In genomic region chr1:110630770-110631663, GRCh38 we compare ENCODE assay signal across 8 cellular contexts. TPM values are rescaled to one million over a fixed set of nuclear protein-coding genes. Genes with fewer than 3 reads are reported as not detected.
DNase-seq lines count a peak whose midpoint lies in the region; ATAC-seq, FAIRE-seq and TF ChIP-seq lines count a peak whose summit lies in the region.

No MANE protein-coding gene starts in this region.

- no peak for TF ChIP-seq POLR2A in H54 (IDR thresholded peaks at IDR 0.05; ENCODE audit: low read depth, low read length)

- DNase-seq in GM06990 (ENCODE audit: extremely low read depth, insufficient read length) (peak; percentile 72), H54 (ENCODE audit: insufficient read length, low spot score) (peak; percentile 60), LoVo (ENCODE audit: low spot score) (peak; percentile 69), SHP77 (lab: John Stamatoyannopoulos, UW) (peak; percentile 60 to 81), globus pallidus (ENCODE audit: low spot score) (peak; percentile 40), posterior vena cava (ENCODE audit: low spot score) (peak; percentile 90), aorta (peak; percentile 81 to 91)
- peak; percentile 79 for DNase-seq in activated effector memory CD4-positive, alpha-beta T cell treated with Interleukin-2 at 50 U/mL for 16 hours

- no peak for FAIRE-seq in H54 (lab: Jason Lieb, UNC)

- 41 to 45% methylated on average over 13 of the region's 13 CpGs for WGBS in aorta, 2 donors

- H3K4me3 ChIP-seq in GM06990 (replicated peaks; ENCODE audit: low read depth, low read length) (peak overlapping the region; percentile 31), aorta (ENCODE audit: low read length in 2 of 2) (no peak overlapping the region)

- no peak overlapping the region for H3K27ac ChIP-seq in aorta (ENCODE audit: low read depth in 1 of 2, low read length in 2 of 2)

- H3K36me3 ChIP-seq in GM06990 (ENCODE audit: control insufficient read depth, insufficient read depth, low read length) (no peaks in the 10 kb centered on the region), aorta (ENCODE audit: control insufficient read depth in 1 of 2, insufficient read depth in 2 of 2, low read length in 1 of 2) (no peaks in the 10 kb centered on the region)

- H3K9me3 ChIP-seq in aorta (ENCODE audit: control insufficient read depth, low read length) = no peaks in the 10 kb centered on the region

- peak; percentile 85 for TF ChIP-seq CTCF in GM06990 (IDR thresholded peaks at IDR 0.05; ENCODE audit: insufficient read depth, low read length, poor library complexity, severe bottlenecking)

- intact Hi-C loops in posterior vena cava (cut with DNase I) = loop anchor here (5.0 kb wide), 1 partner anchor 136 kb away; no protein-coding TSS in a partner anchor
- intact Hi-C loops in aorta (cut with DNase I) = loop anchor here (5.0 kb wide), 2 partner anchors 136 to 151 kb away; no protein-coding TSS in a partner anchor

- ATAC-seq in aorta (ENCODE audit: low FRiP score) = peak; percentile 78

- H3K27me3 ChIP-seq in GM06990 (replicated peaks; ENCODE audit: control insufficient read depth, insufficient read depth, low read length) (no peaks in the 10 kb centered on the region), aorta (ENCODE audit: control insufficient read depth in 1 of 2, insufficient read depth in 2 of 2, low read length in 1 of 2) (no peaks in the 10 kb centered on the region)

- no peaks in the 10 kb centered on the region for H3K4me1 ChIP-seq in aorta (ENCODE audit: control insufficient read depth in 1 of 2, insufficient read depth in 2 of 2, low read length in 2 of 2)

RNA-seq across cellular contexts. Expression of gene KCNA2, which starts 24.9 kb away (rescaled TPM):
- total RNA-seq in posterior vena cava = 1 to 10 TPM in 1 of 2 donors, under 1 TPM in 1; 1.00 to 2.7 TPM
- total RNA-seq in aorta = 1 to 10 TPM; 1.0 to 1.8 TPM
- under 1 TPM; 0.13 to 0.69 TPM for polyA plus RNA-seq in aorta

RNA-seq across cellular contexts. Expression of gene KCNA3, which starts 43.7 kb away (rescaled TPM):
- under 1 TPM; 0.60 to 0.71 TPM for total RNA-seq in posterior vena cava
- total RNA-seq in aorta = 1 to 10 TPM in 1 of 2 donors, under 1 TPM in 1; 0.97 to 2.4 TPM
- not detected for polyA plus RNA-seq in aorta

Comparison
In these comparisons a context has a peak if more than half of its experiments do, and no peak if none do; other contexts are left out.
1. DNase-seq: peak in every context shown above with its lines; median percentile 90 in posterior vena cava; 86 in aorta; 79 in activated effector memory CD4-positive, alpha-beta T cell treated with Interleukin-2 at 50 U/mL for 16 hours; 72 in GM06990; 70 in SHP77; 69 in LoVo; 60 in H54; 40 in globus pallidus.